Comparison of ENCODE assay signal across 8 cellular contexts in the genomic region with DNA sequence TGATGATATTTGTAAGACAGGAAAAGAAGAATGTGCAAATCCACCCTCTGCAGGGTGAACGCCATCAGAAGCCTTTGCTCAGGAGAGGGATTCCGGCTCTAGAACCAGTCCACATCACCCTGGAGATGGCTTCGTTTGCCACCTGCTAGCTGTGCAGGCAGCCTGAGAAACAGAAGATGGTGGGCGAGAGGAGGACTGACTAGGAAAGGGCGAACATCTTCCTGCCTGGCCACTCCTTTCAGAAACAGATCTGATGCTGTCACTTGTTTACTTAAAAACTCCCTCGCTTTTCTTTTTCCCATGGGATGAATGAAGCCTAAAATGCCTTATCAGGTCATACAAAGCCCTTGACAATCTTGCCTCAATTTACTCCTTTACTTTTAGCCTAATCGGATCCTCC. TPM values are rescaled to one million over a fixed set of nuclear protein-coding genes. Genes with fewer than 3 reads are reported as not detected.
DNase-seq lines count a peak whose midpoint lies in the region; ATAC-seq, FAIRE-seq and TF ChIP-seq lines count a peak whose summit lies in the region.

No MANE protein-coding gene starts in this region.

- H4K91ac ChIP-seq in mesenchymal stem cell (ENCODE audit: low read length), result no peak overlapping the region

- RAD21 ChIA-PET in GM12878 (lab: Charles Lee; ENCODE audit: unreplicated experiment), result interaction anchor here (0.7 to 2.6 kb wide), 2 partner anchors 26 to 68 kb away, joined by 3 to 10 read pairs; no protein-coding TSS in a partner anchor

- DNase-seq in CD4-positive, alpha-beta T cell, result no peak
- no peak for DNase-seq in Jurkat, Clone E6-1 (ENCODE audit: low read depth, low spot score)
- DNase-seq in GM12878 (ENCODE audit: low read depth, low spot score) (no peak), mesenchymal stem cell (peak; percentile 31), vagina (ENCODE audit: extremely low spot score in 2 of 2) (no peak), HTR-8/SVneo (ENCODE audit: insufficient read length, low spot score) (no peak), middle frontal gyrus (ENCODE audit: extremely low spot score, low spot score) (no peak)

- peak; percentile 74 for FAIRE-seq in GM12878 (lab: Jason Lieb, UNC)
- FAIRE-seq in HTR-8/SVneo (lab: Jason Lieb, UNC), result no peak

- CTCF ChIA-PET in CD4-positive, alpha-beta T cell (lab: Charles Lee), result no interaction called here
- CTCF ChIA-PET in GM12878 (lab: Yijun Ruan, JAX), result interaction anchor here (0.5 to 1.2 kb wide), 2 partner anchors 26 to 241 kb away, joined by 3 read pairs; no protein-coding TSS in a partner anchor

- no peaks in the 10 kb centered on the region for H4K20me1 ChIP-seq in GM12878 (ENCODE audit: control insufficient read depth, insufficient read depth)

- intact Hi-C loops in CD4-positive, alpha-beta T cell (cut with DNase I, micrococcal nuclease), result loop anchor here (5.0 to 10.0 kb wide), 6 partner anchors 108 to 350 kb away; partner anchors contain the start of genes GNRH2 (in 1 of the 2), IDH3B (in 1 of the 2) and MRPS26 (in 1 of the 2)
- intact Hi-C loops in GM12878 (cut with micrococcal nuclease; ENCODE audit: unreplicated experiment) (loop anchor here (5.0 kb wide), 2 partner anchors 108 to 128 kb away; no protein-coding TSS in a partner anchor), vagina (cut with DNase I) (no loop called here)

- H2BK12ac ChIP-seq in mesenchymal stem cell (ENCODE audit: low read length in 2 of 2), result no peak overlapping the region

- H2BK120ac ChIP-seq in mesenchymal stem cell (ENCODE audit: low read depth, low read length), result no peak overlapping the region

- no peaks in the 10 kb centered on the region for H3K9me3 Mint-ChIP-seq in CD4-positive, alpha-beta T cell

- H3K27ac ChIP-seq in CD4-positive, alpha-beta T cell (ENCODE audit: low read depth, low read length), result no peak overlapping the region
- no peak overlapping the region; the same call in 1 of the 2 replicates for H3K27ac ChIP-seq in GM12878 (ENCODE audit: control insufficient read depth, insufficient read depth)
- H3K27ac ChIP-seq in mesenchymal stem cell (ENCODE audit: low read length, poor library complexity, severe bottlenecking), result no peak overlapping the region
- peak overlapping the region; percentile 83 for H3K27ac ChIP-seq in vagina

- TF ChIP-seq RAD21 in GM12878 (IDR thresholded peaks at IDR 0.05; ENCODE audit: insufficient read depth, low read depth, low read length), result no peak

- peak overlapping the region in 1 of 2 experiments; percentile 61 for H3K18ac ChIP-seq in mesenchymal stem cell (ENCODE audit: low read depth in 1 of 2, low read length in 2 of 2)

- H3K4me3 ChIP-seq in Jurkat, Clone E6-1 (ENCODE audit: low read length), result peak overlapping the region; percentile 71
- peak overlapping the region; percentile 99 for H3K4me3 ChIP-seq in GM12878
- peak overlapping the region; percentile 25 to 83 for H3K4me3 ChIP-seq in mesenchymal stem cell (ENCODE audit: insufficient read depth in 1 of 2, low read depth in 1 of 2, low read length in 2 of 2)
- peak overlapping the region; percentile 86 to 87 for H3K4me3 ChIP-seq in vagina

- H3K36me3 ChIP-seq in GM12878 (ENCODE audit: control insufficient read depth in 2 of 2, insufficient read depth in 2 of 2, low read length in 1 of 2) (no peaks in the 10 kb centered on the region), mesenchymal stem cell (ENCODE audit: control insufficient read depth in 1 of 2, insufficient read depth in 2 of 2, low read depth in 1 of 2, low read length in 2 of 2) (peaks cover 0 to 3% of the 10 kb centered on the region in 2 experiments), vagina (no peaks in the 10 kb centered on the region)

- H2BK15ac ChIP-seq in mesenchymal stem cell (ENCODE audit: low read depth, poor library complexity, severe bottlenecking), result no peak overlapping the region

- WGBS in GM12878 (ENCODE audit: insufficient coverage, insufficient replicate concordance, low lambda C conversion rate, missing lambda C conversion rate), result 21% methylated on average over 7 of the region's 7 CpGs
- WGBS in mesenchymal stem cell, result 45% methylated on average over 6 of the region's 7 CpGs

- peaks cover 44% of the 10 kb centered on the region for H3K79me2 ChIP-seq in GM12878 (ENCODE audit: control insufficient read depth, insufficient read depth, low read length)

- H3K9me3 ChIP-seq in CD4-positive, alpha-beta T cell (ENCODE audit: control insufficient read depth, low read length), result no peaks in the 10 kb centered on the region
- H3K9me3 ChIP-seq in GM12878 (replicated peaks; ENCODE audit: control insufficient read depth, insufficient read depth, low read length), result no peaks in the 10 kb centered on the region
- no peaks in the 10 kb centered on the region for H3K9me3 ChIP-seq in mesenchymal stem cell (ENCODE audit: control insufficient read depth, low read length)
- H3K9me3 ChIP-seq in vagina, result no peaks in the 10 kb centered on the region

- peaks cover 52% of the 10 kb centered on the region for H3K4me1 Mint-ChIP-seq in CD4-positive, alpha-beta T cell (ENCODE audit: low read depth)

- H3K27ac Mint-ChIP-seq in CD4-positive, alpha-beta T cell, result peak overlapping the region; percentile 15

- peak overlapping the region; percentile 87 for H3K4me3 Mint-ChIP-seq in CD4-positive, alpha-beta T cell

- no peak overlapping the region for H4K8ac ChIP-seq in mesenchymal stem cell (ENCODE audit: low read length)

- in situ Hi-C loops in GM12878 (cut with MboI), result no loop called here

- H3K4ac ChIP-seq in mesenchymal stem cell (ENCODE audit: low read depth in 1 of 2, low read length in 2 of 2), result no peak overlapping the region

- H3K23ac ChIP-seq in mesenchymal stem cell (ENCODE audit: low read length in 2 of 2), result no peak overlapping the region

- peak overlapping the region; percentile 85 for H3K9ac ChIP-seq in GM12878 (ENCODE audit: control insufficient read depth, insufficient read depth, low read length)
- peak overlapping the region; percentile 89 for H3K9ac ChIP-seq in mesenchymal stem cell (ENCODE audit: low read length)

- no peak for TF ChIP-seq CTCF in CD4-positive, alpha-beta T cell (IDR thresholded peaks at IDR 0.05)
- TF ChIP-seq CTCF in GM12878 (IDR thresholded peaks at IDR 0.05 in 2 of 3, conservative IDR thresholded peaks at IDR 0.05 in 1 of 3; ENCODE audit: control insufficient read depth in 2 of 3, extremely low read depth in 1 of 3, insufficient read depth in 1 of 3, low read depth in 3 of 3, low read length in 3 of 3), result no peak
- no peak for TF ChIP-seq CTCF in vagina (IDR thresholded peaks at IDR 0.05)

- BruUV-seq in GM12878 (replicated peaks; lab: Mats Ljungman, UMichigan), result TSS peak; percentile 55

- H2BK5ac ChIP-seq in mesenchymal stem cell (ENCODE audit: low read depth, low read length, poor library complexity, severe bottlenecking), result no peak overlapping the region

- no peak overlapping the region for H2AFZ ChIP-seq in GM12878 (ENCODE audit: control insufficient read depth, low read depth, low read length)
- H2AFZ ChIP-seq in mesenchymal stem cell (ENCODE audit: low read depth, low read length), result no peak overlapping the region

- SMC1A ChIA-PET in GM12878 (lab: Charles Lee; ENCODE audit: uncharacterized antibody, unreplicated experiment), result interaction anchor here (1.0 to 1.8 kb wide), 3 partner anchors 13 to 27 kb away, joined by 4 to 7 read pairs (median 7); no protein-coding TSS in a partner anchor

- POLR2A ChIA-PET in CD4-positive, alpha-beta T cell (lab: Charles Lee), result interaction anchor here (0.9 kb wide), 1 partner anchor 26 kb away, joined by 3 read pairs; no protein-coding TSS in a partner anchor
- POLR2A ChIA-PET in GM12878 (lab: Charles Lee), result interaction anchor here (0.9 kb wide), 2 partner anchors 9 to 222 kb away, joined by 3 to 4 read pairs; partner anchors contain the start of gene NOP56

- no peaks in the 10 kb centered on the region for H3K27me3 Mint-ChIP-seq in CD4-positive, alpha-beta T cell

- peaks cover 23% of the 10 kb centered on the region for H3K36me3 Mint-ChIP-seq in CD4-positive, alpha-beta T cell (ENCODE audit: low read depth)

- no peaks in the 10 kb centered on the region for H3K27me3 ChIP-seq in CD4-positive, alpha-beta T cell (ENCODE audit: control insufficient read depth, insufficient read depth, low read length)
- no peaks in the 10 kb centered on the region for H3K27me3 ChIP-seq in GM12878 (replicated peaks in 1 of 2; ENCODE audit: control insufficient read depth in 2 of 2, insufficient read depth in 2 of 2, low read length in 1 of 2)
- H3K27me3 ChIP-seq in mesenchymal stem cell (ENCODE audit: control insufficient read depth in 1 of 2, insufficient read depth in 1 of 2, low read length in 2 of 2), result no peaks in the 10 kb centered on the region
- H3K27me3 ChIP-seq in vagina, result no peaks in the 10 kb centered on the region

- no peak for TF ChIP-seq EP300 in GM12878 (IDR thresholded peaks at IDR 0.05; ENCODE audit: borderline replicate concordance in 1 of 2, control insufficient read depth in 1 of 2, low read depth in 2 of 2, low read length in 2 of 2)

- no peak for ATAC-seq in CD4-positive, alpha-beta T cell (ENCODE audit: poor library complexity)
- ATAC-seq in GM12878, result peak; percentile 9; the same call in 2 of the 3 replicates
- no peak for ATAC-seq in HG03439 (IDR thresholded peaks at IDR 0.05; ENCODE audit: unreplicated experiment)

- H3K4me2 ChIP-seq in GM12878 (ENCODE audit: control insufficient read depth, insufficient read depth) (peak overlapping the region; percentile 80), mesenchymal stem cell (ENCODE audit: low read length, poor library complexity, severe bottlenecking) (peak overlapping the region; percentile 81)

- H2AK5ac ChIP-seq in mesenchymal stem cell (ENCODE audit: low read length, severe bottlenecking), result no peak overlapping the region

- TF ChIP-seq POLR2A in GM12878 (IDR thresholded peaks at IDR 0.05; ENCODE audit: low read depth, low read length) (no peak), vagina (IDR thresholded peaks at IDR 0.05) (no peak)

- H3K4me1 ChIP-seq in GM12878 (ENCODE audit: control insufficient read depth, insufficient read depth, low read length) (peaks cover 13% of the 10 kb centered on the region), mesenchymal stem cell (ENCODE audit: control insufficient read depth, insufficient read depth, low read depth, low read length) (peaks cover 31% of the 10 kb centered on the region), vagina (peaks cover 80% of the 10 kb centered on the region)

- H3K79me1 ChIP-seq in mesenchymal stem cell (replicated peaks; ENCODE audit: low read length, poor library complexity, severe bottlenecking), result peaks cover 32% of the 10 kb centered on the region

- H3K14ac ChIP-seq in mesenchymal stem cell (ENCODE audit: low read length in 2 of 2), result no peak overlapping the region

RNA-seq across cellular contexts. Expression of gene PTPRA, which starts 1.2 kb away (rescaled TPM):
- 10 to 100 TPM; 65.4 to 69.5 TPM for total RNA-seq in CD4-positive, alpha-beta T cell
- polyA plus RNA-seq in Jurkat, Clone E6-1 (2012; ENCODE audit: insufficient read depth, insufficient read length), result 51.9 TPM
- 90.5 and 96.2 TPM in 2 replicates for total RNA-seq in GM12878 (2013; cell fraction: nucleolus; rRNA removed)
- total RNA-seq in GM12878 (2014; rRNA removed), result 33.6 and 34.3 TPM in 2 replicates
- total RNA-seq in GM12878 (2014; rRNA removed; fragmentation: Illumina TruSeq; extraction: Trizol), result 26.5 and 28.9 TPM in 2 replicates
- total RNA-seq in GM12878 (2021), result 39.3 and 40.2 TPM in 2 replicates
- polyA plus RNA-seq in GM12878 (2011; ENCODE audit: low read depth), result 18.7 TPM
- polyA plus RNA-seq in GM12878 (2011; rRNA removed), result 61.9 and 75.7 TPM in 2 replicates
- polyA plus RNA-seq in GM12878 (2011; cell fraction: cytosol; rRNA removed), result 36.1 and 37.8 TPM in 2 replicates
- polyA plus RNA-seq in GM12878 (2011; cell fraction: nucleus; rRNA removed), result 48.7 and 58.2 TPM in 2 replicates
- 22.9 and 28.1 TPM in 2 replicates for polyA plus RNA-seq in GM12878 (2012)
- 62.1 and 71.5 TPM in 2 replicates for polyA plus RNA-seq in GM12878 (2014; fragmentation: Illumina TruSeq; extraction: Trizol)
- 1 to 10 TPM; 3.9 to 8.0 TPM for polyA plus RNA-seq in GM12878 (2014; fragmentation: Nextera tagmentation; extraction: Ambion mirVana)
- polyA plus RNA-seq in GM12878 (2014; rRNA removed), result 34.9 and 36.0 TPM in 2 replicates
- 10 to 100 TPM; 15.6 to 36.5 TPM for polyA plus RNA-seq in GM12878 (2016; fragmentation: Nextera tagmentation; extraction: Ambion mirVana)
- polyA minus RNA-seq in GM12878 (2011; rRNA and poly(A)+ RNA removed), result 43.7 and 65.3 TPM in 2 replicates
- polyA minus RNA-seq in GM12878 (2011; cell fraction: cytosol; rRNA and poly(A)+ RNA removed), result 15.0 and 20.7 TPM in 2 replicates
- 19.7 and 23.9 TPM in 2 replicates for polyA minus RNA-seq in GM12878 (2011; cell fraction: nucleus; rRNA and poly(A)+ RNA removed)
- polyA plus RNA-seq in mesenchymal stem cell (2013, experiment 1 of 2), result 111 TPM
- 115 TPM for polyA plus RNA-seq in mesenchymal stem cell (2013, experiment 2 of 2)
- total RNA-seq in vagina, result 45.7 TPM

RNA-seq across cellular contexts. Expression of gene VPS16, which starts 33.9 kb away (rescaled TPM):
- 10 to 100 TPM; 38.2 to 40.6 TPM for total RNA-seq in CD4-positive, alpha-beta T cell
- 65.6 TPM for polyA plus RNA-seq in Jurkat, Clone E6-1 (2012; ENCODE audit: insufficient read depth, insufficient read length)
- 24.4 and 24.7 TPM in 2 replicates for total RNA-seq in GM12878 (2013; cell fraction: nucleolus; rRNA removed)
- total RNA-seq in GM12878 (2014; rRNA removed) (26.6 and 27.2 TPM in 2 replicates), GM12878 (2014; rRNA removed; fragmentation: Illumina TruSeq; extraction: Trizol) (16.1 and 16.8 TPM in 2 replicates), GM12878 (2021) (35.9 and 37.5 TPM in 2 replicates), vagina (30.0 TPM)
- 15.1 TPM for polyA plus RNA-seq in GM12878 (2011; ENCODE audit: low read depth)
- polyA plus RNA-seq in GM12878 (2011; rRNA removed) (15.6 and 29.9 TPM in 2 replicates), GM12878 (2014; fragmentation: Illumina TruSeq; extraction: Trizol) (9.5 and 18.1 TPM in 2 replicates), GM12878 (2014; fragmentation: Nextera tagmentation; extraction: Ambion mirVana) (10 to 100 TPM in 1 of 2 experiments, 1 to 10 TPM in 1; 8.4 to 19.4 TPM), GM12878 (2014; rRNA removed) (31.8 and 34.3 TPM in 2 replicates), GM12878 (2016; fragmentation: Nextera tagmentation; extraction: Ambion mirVana) (10 to 100 TPM; 26.3 to 26.5 TPM)
- 32.6 and 42.1 TPM in 2 replicates for polyA plus RNA-seq in GM12878 (2011; cell fraction: cytosol; rRNA removed)
- polyA plus RNA-seq in GM12878 (2011; cell fraction: nucleus; rRNA removed), result 161 and 180 TPM in 2 replicates
- polyA plus RNA-seq in GM12878 (2012), result 22.8 and 23.0 TPM in 2 replicates
- polyA minus RNA-seq in GM12878 (2011; rRNA and poly(A)+ RNA removed), result 31.6 and 44.2 TPM in 2 replicates
- 14.2 and 15.5 TPM in 2 replicates for polyA minus RNA-seq in GM12878 (2011; cell fraction: cytosol; rRNA and poly(A)+ RNA removed)
- 34.2 and 39.6 TPM in 2 replicates for polyA minus RNA-seq in GM12878 (2011; cell fraction: nucleus; rRNA and poly(A)+ RNA removed)
- polyA plus RNA-seq in mesenchymal stem cell (2013, experiment 1 of 2), result 25.8 TPM
- polyA plus RNA-seq in mesenchymal stem cell (2013, experiment 2 of 2), result 22.7 TPM

RNA-seq across cellular contexts. Expression of gene PCED1A, which starts 34.0 kb away (rescaled TPM):
- 10 to 100 TPM; 69.2 to 69.7 TPM for total RNA-seq in CD4-positive, alpha-beta T cell
- 45.4 TPM for polyA plus RNA-seq in Jurkat, Clone E6-1 (2012; ENCODE audit: insufficient read depth, insufficient read length)
- 46.9 and 56.1 TPM in 2 replicates for total RNA-seq in GM12878 (2013; cell fraction: nucleolus; rRNA removed)
- 16.0 and 17.8 TPM in 2 replicates for total RNA-seq in GM12878 (2014; rRNA removed)
- 9.1 and 9.5 TPM in 2 replicates for total RNA-seq in GM12878 (2014; rRNA removed; fragmentation: Illumina TruSeq; extraction: Trizol)
- total RNA-seq in GM12878 (2021), result 24.0 and 28.6 TPM in 2 replicates
- polyA plus RNA-seq in GM12878 (2011; ENCODE audit: low read depth), result 11.6 TPM
- 9.1 and 18.8 TPM in 2 replicates for polyA plus RNA-seq in GM12878 (2011; rRNA removed)
- 20.9 and 28.3 TPM in 2 replicates for polyA plus RNA-seq in GM12878 (2011; cell fraction: cytosol; rRNA removed)
- 114 and 156 TPM in 2 replicates for polyA plus RNA-seq in GM12878 (2011; cell fraction: nucleus; rRNA removed)
- polyA plus RNA-seq in GM12878 (2012), result 30.4 and 31.3 TPM in 2 replicates
- 3.9 and 11.3 TPM in 2 replicates for polyA plus RNA-seq in GM12878 (2014; fragmentation: Illumina TruSeq; extraction: Trizol)
- polyA plus RNA-seq in GM12878 (2014; fragmentation: Nextera tagmentation; extraction: Ambion mirVana), result 10 to 100 TPM in 1 of 2 experiments, 1 to 10 TPM in 1; 4.5 to 12.7 TPM
- 30.9 and 33.7 TPM in 2 replicates for polyA plus RNA-seq in GM12878 (2014; rRNA removed)
- polyA plus RNA-seq in GM12878 (2016; fragmentation: Nextera tagmentation; extraction: Ambion mirVana), result 10 to 100 TPM in 1 of 2 experiments, 1 to 10 TPM in 1; 7.0 to 11.2 TPM
- polyA minus RNA-seq in GM12878 (2011; rRNA and poly(A)+ RNA removed), result 4.1 and 6.3 TPM in 2 replicates
- polyA minus RNA-seq in GM12878 (2011; cell fraction: cytosol; rRNA and poly(A)+ RNA removed), result 6.7 and 10.7 TPM in 2 replicates
- polyA minus RNA-seq in GM12878 (2011; cell fraction: nucleus; rRNA and poly(A)+ RNA removed), result 16.2 and 19.4 TPM in 2 replicates
- polyA plus RNA-seq in mesenchymal stem cell (2013, experiment 1 of 2), result 44.6 TPM
- polyA plus RNA-seq in mesenchymal stem cell (2013, experiment 2 of 2), result 43.2 TPM
- total RNA-seq in vagina, result 22.1 TPM

RNA-seq across cellular contexts. Expression of gene TMEM239, which starts 58.3 kb away (rescaled TPM):
- not detected for total RNA-seq in CD4-positive, alpha-beta T cell
- not detected for polyA plus RNA-seq in Jurkat, Clone E6-1 (2012; ENCODE audit: insufficient read depth, insufficient read length)
- total RNA-seq in GM12878 (2013; cell fraction: nucleolus; rRNA removed), result not detected in 2 replicates
- not detected in 2 replicates for total RNA-seq in GM12878 (2014; rRNA removed)
- not detected in 2 replicates for total RNA-seq in GM12878 (2014; rRNA removed; fragmentation: Illumina TruSeq; extraction: Trizol)
- not detected in 2 replicates for total RNA-seq in GM12878 (2021)
- polyA plus RNA-seq in GM12878 (2011; ENCODE audit: low read depth), result not detected
- polyA plus RNA-seq in GM12878 (2011; rRNA removed), result not detected in 2 replicates
- not detected in 2 replicates for polyA plus RNA-seq in GM12878 (2011; cell fraction: cytosol; rRNA removed)
- polyA plus RNA-seq in GM12878 (2011; cell fraction: nucleus; rRNA removed), result not detected in 2 replicates
- polyA plus RNA-seq in GM12878 (2012), result not detected in 2 replicates
- not detected in 2 replicates for polyA plus RNA-seq in GM12878 (2014; fragmentation: Illumina TruSeq; extraction: Trizol)
- polyA plus RNA-seq in GM12878 (2014; fragmentation: Nextera tagmentation; extraction: Ambion mirVana), result not detected
- not detected in 2 replicates for polyA plus RNA-seq in GM12878 (2014; rRNA removed)
- not detected for polyA plus RNA-seq in GM12878 (2016; fragmentation: Nextera tagmentation; extraction: Ambion mirVana)
- polyA minus RNA-seq in GM12878 (2011; rRNA and poly(A)+ RNA removed), result not detected in 2 replicates
- polyA minus RNA-seq in GM12878 (2011; cell fraction: cytosol; rRNA and poly(A)+ RNA removed), result not detected in 2 replicates
- polyA minus RNA-seq in GM12878 (2011; cell fraction: nucleus; rRNA and poly(A)+ RNA removed), result not detected in 2 replicates
- polyA plus RNA-seq in mesenchymal stem cell (2013, experiment 1 of 2), result not detected
- not detected for polyA plus RNA-seq in mesenchymal stem cell (2013, experiment 2 of 2)
- total RNA-seq in vagina, result not detected

RNA-seq across cellular contexts. Expression of gene C20orf141, which starts 59.7 kb away (rescaled TPM):
- total RNA-seq in CD4-positive, alpha-beta T cell, result not detected
- polyA plus RNA-seq in Jurkat, Clone E6-1 (2012; ENCODE audit: insufficient read depth, insufficient read length), result not detected
- total RNA-seq in GM12878 (2013; cell fraction: nucleolus; rRNA removed), result not detected in 2 replicates
- total RNA-seq in GM12878 (2014; rRNA removed), result not detected in 2 replicates
- total RNA-seq in GM12878 (2014; rRNA removed; fragmentation: Illumina TruSeq; extraction: Trizol), result not detected in 2 replicates
- total RNA-seq in GM12878 (2021), result not detected in 2 replicates
- not detected for polyA plus RNA-seq in GM12878 (2011; ENCODE audit: low read depth)
- not detected in 2 replicates for polyA plus RNA-seq in GM12878 (2011; rRNA removed)
- not detected in 2 replicates for polyA plus RNA-seq in GM12878 (2011; cell fraction: cytosol; rRNA removed)
- not detected in 2 replicates for polyA plus RNA-seq in GM12878 (2011; cell fraction: nucleus; rRNA removed)
- polyA plus RNA-seq in GM12878 (2012), result not detected in 2 replicates
- not detected in 2 replicates for polyA plus RNA-seq in GM12878 (2014; fragmentation: Illumina TruSeq; extraction: Trizol)
- polyA plus RNA-seq in GM12878 (2014; fragmentation: Nextera tagmentation; extraction: Ambion mirVana), result not detected
- not detected in 2 replicates for polyA plus RNA-seq in GM12878 (2014; rRNA removed)
- polyA plus RNA-seq in GM12878 (2016; fragmentation: Nextera tagmentation; extraction: Ambion mirVana), result not detected
- polyA minus RNA-seq in GM12878 (2011; rRNA and poly(A)+ RNA removed), result not detected in 2 replicates
- not detected in 2 replicates for polyA minus RNA-seq in GM12878 (2011; cell fraction: cytosol; rRNA and poly(A)+ RNA removed)
- polyA minus RNA-seq in GM12878 (2011; cell fraction: nucleus; rRNA and poly(A)+ RNA removed), result not detected in 2 replicates
- polyA plus RNA-seq in mesenchymal stem cell (2013, experiment 1 of 2), result 0.18 TPM
- polyA plus RNA-seq in mesenchymal stem cell (2013, experiment 2 of 2), result 0.11 TPM
- total RNA-seq in vagina, result not detected
